In genomic region chr10:97682042-97682441, GRCh38 we compare ENCODE assay signal across 1 cellular context.
TF ChIP-seq lines count a peak whose summit lies in the region.

No MANE protein-coding gene starts in this region.

TF ChIP-seq in HepG2, 621 proteins besides CTCF, POLR2A, EP300 and RAD21 (continues in another document):
- TF ChIP-seq SAP130 (CRISPR knock-in tag; IDR thresholded peaks at IDR 0.05; ENCODE audit: low read depth) (peak; percentile 55), LRRFIP1 (CRISPR knock-in tag; conservative IDR thresholded peaks at IDR 0.05) (no peak), ZNF251 (CRISPR knock-in tag; IDR thresholded peaks at IDR 0.05) (no peak), ZNF138 (CRISPR knock-in tag; IDR thresholded peaks at IDR 0.05; ENCODE audit: low read depth) (no peak), ZNF616 (CRISPR knock-in tag; IDR thresholded peaks at IDR 0.05; ENCODE audit: low read depth) (no peak), BCL6 (CRISPR knock-in tag; IDR thresholded peaks at IDR 0.05) (peak; percentile 11; the same call in 1 of the 2 replicates), ZNF33B (CRISPR knock-in tag; IDR thresholded peaks at IDR 0.05) (no peak), PLRG1 (conservative IDR thresholded peaks at IDR 0.05) (no peak), ZNF687 (CRISPR knock-in tag; IDR thresholded peaks at IDR 0.05) (peak; percentile 39), ZNF878 (CRISPR knock-in tag; IDR thresholded peaks at IDR 0.05) (no peak), ZNF562 (CRISPR knock-in tag; IDR thresholded peaks at IDR 0.05; ENCODE audit: borderline replicate concordance) (no peak), SIN3A (IDR thresholded peaks at IDR 0.05; ENCODE audit: borderline replicate concordance, low read depth, low read length) (no peak), ARID5B (CRISPR knock-in tag; IDR thresholded peaks at IDR 0.05) (0 out of 2 replicates have a peak, but pooled peaks have one; percentile 17), ZNF318 (CRISPR knock-in tag; IDR thresholded peaks at IDR 0.05) (no peak), PAXIP1 (CRISPR knock-in tag; conservative IDR thresholded peaks at IDR 0.05) (peak; percentile 38; the same call in 1 of the 2 replicates), HOXA3 (CRISPR knock-in tag; IDR thresholded peaks at IDR 0.05) (peak; percentile 22; the same call in 1 of the 2 replicates), GATAD2A (CRISPR knock-in tag; IDR thresholded peaks at IDR 0.05) (0 out of 2 replicates have a peak, but pooled peaks have one; percentile 31), NR2F1 (CRISPR knock-in tag; IDR thresholded peaks at IDR 0.05) (0 out of 4 replicates have a peak, but pooled peaks of 1 of the 2 experiments have one; percentile 13), FOXP4 (CRISPR knock-in tag; IDR thresholded peaks at IDR 0.05) (0 out of 2 replicates have a peak, but pooled peaks have one; percentile 7), ARHGAP35 (CRISPR knock-in tag; IDR thresholded peaks at IDR 0.05; ENCODE audit: borderline replicate concordance) (no peak), MYNN (CRISPR knock-in tag; IDR thresholded peaks at IDR 0.05; ENCODE audit: low read depth) (no peak), TFAP4 (IDR thresholded peaks at IDR 0.05; ENCODE audit: borderline replicate concordance, low read depth) (peak; percentile 77; the same call in 1 of the 2 replicates), HES4 (CRISPR knock-in tag; IDR thresholded peaks at IDR 0.05; ENCODE audit: borderline replicate concordance) (no peak), RBFOX2 (IDR thresholded peaks at IDR 0.05; ENCODE audit: low read depth, low read length) (0 out of 2 replicates have a peak, but pooled peaks have one; percentile 7), FOXA1 (IDR thresholded peaks at IDR 0.05) (no peak), FOXA1 (CRISPR knock-in tag; IDR thresholded peaks at IDR 0.05) (no peak), ZNF263 (CRISPR knock-in tag; IDR thresholded peaks at IDR 0.05) (peak; percentile 86), NR2F6 (IDR thresholded peaks at IDR 0.05) (peak; percentile 40), NR2F6 (CRISPR knock-in tag; IDR thresholded peaks at IDR 0.05) (peak; percentile 46), MEIS1 (CRISPR knock-in tag; IDR thresholded peaks at IDR 0.05; ENCODE audit: borderline replicate concordance) (no peak)
